Comparison of ENCODE assay signal across 9 cellular contexts in genomic region chr20:17533396-17533795, GRCh38. TPM values are rescaled to one million over a fixed set of nuclear protein-coding genes. Genes with fewer than 3 reads are reported as not detected.
DNase-seq lines count a peak whose midpoint lies in the region; TF ChIP-seq lines count a peak whose summit lies in the region.
"Had no signal": no experiment of that assay in that cellular context is flagged by ENCODE, and none has a peak within 500 bp of the region (broad histone marks: within the 10 kb centered on the region; RNA-seq: fewer than 3 reads in every experiment).

No MANE protein-coding gene starts in this region.

- H4K20me1 ChIP-seq in Loucy (ENCODE audit: insufficient read depth, low read length, poor library complexity, severe bottlenecking) = no peaks in the 10 kb centered on the region

- no peak for TF ChIP-seq EP300 in ovary (IDR thresholded peaks at IDR 0.05)
- no peak for TF ChIP-seq EP300 in esophagus muscularis mucosa (IDR thresholded peaks at IDR 0.05)

- no peak overlapping the region for H3K4me3 Mint-ChIP-seq in T-helper 2 cell treated with Interferon-gamma antibody and Interleukin-4, amounts not matched to agents 5 μg/mL and 100 μg/mL, for 36 hours
- H3K4me3 Mint-ChIP-seq in osteocyte (ENCODE audit: unreplicated experiment) = no peak overlapping the region
- H3K4me3 Mint-ChIP-seq: dendritic cell treated with granulocyte-macrophage colony-stimulating factor and Interleukin-4, amounts not matched to agents 40 ng/mL and 50 ng/mL, for 4 days had no signal

- no peaks in the 10 kb centered on the region for H3K9me3 Mint-ChIP-seq in T-helper 2 cell treated with Interferon-gamma antibody and Interleukin-4, amounts not matched to agents 5 μg/mL and 100 μg/mL, for 36 hours
- no peaks in the 10 kb centered on the region for H3K9me3 Mint-ChIP-seq in osteocyte (ENCODE audit: unreplicated experiment)
- H3K9me3 Mint-ChIP-seq: dendritic cell treated with granulocyte-macrophage colony-stimulating factor and Interleukin-4, amounts not matched to agents 40 ng/mL and 50 ng/mL, for 4 days had no signal

- no peaks in the 10 kb centered on the region for H3K36me3 Mint-ChIP-seq in T-helper 2 cell treated with Interferon-gamma antibody and Interleukin-4, amounts not matched to agents 5 μg/mL and 100 μg/mL, for 36 hours (ENCODE audit: low read depth)
- no peaks in the 10 kb centered on the region for H3K36me3 Mint-ChIP-seq in osteocyte (ENCODE audit: unreplicated experiment)

- peak overlapping the region; percentile 50 for H3K27ac ChIP-seq in iPS-20b (ENCODE audit: low read length)
- H3K27ac ChIP-seq in thyroid gland = no peak overlapping the region
- H3K27ac ChIP-seq in ovary = no peak overlapping the region
- no peak overlapping the region for H3K27ac ChIP-seq in esophagus muscularis mucosa (replicated peaks in 1 of 4)

- peak overlapping the region; percentile 10 for H3K9ac ChIP-seq in Loucy (ENCODE audit: low read depth, low read length, poor library complexity, severe bottlenecking)
- no peak overlapping the region; the same call in 1 of the 2 replicates for H3K9ac ChIP-seq in iPS-20b (ENCODE audit: low read depth, low read length)

- DNase-seq in GDM1 (lab: John Stamatoyannopoulos, UW) = peak; percentile 24
- peak; percentile 17 for DNase-seq in T-helper 2 cell treated with Interferon-gamma antibody and Interleukin-4, amounts not matched to agents 5 μg/mL and 100 μg/mL, for 36 hours (ENCODE audit: low spot score)
- DNase-seq in thyroid gland = no peak
- DNase-seq in osteocyte (ENCODE audit: extremely low spot score, unreplicated experiment) = no peak
- DNase-seq in ovary = no peak
- DNase-seq in esophagus muscularis mucosa (ENCODE audit: extremely low spot score) = no peak

- H3K27me3 Mint-ChIP-seq in T-helper 2 cell treated with Interferon-gamma antibody and Interleukin-4, amounts not matched to agents 5 μg/mL and 100 μg/mL, for 36 hours (ENCODE audit: low read depth) = peaks cover 16% of the 10 kb centered on the region
- no peaks in the 10 kb centered on the region for H3K27me3 Mint-ChIP-seq in osteocyte (ENCODE audit: unreplicated experiment)

- H3K9me3 ChIP-seq in Loucy (ENCODE audit: insufficient read depth, low read depth, low read length) (no peaks in the 10 kb centered on the region), iPS-20b (ENCODE audit: insufficient read depth, low read depth, low read length) (no peaks in the 10 kb centered on the region), thyroid gland (no peaks in the 10 kb centered on the region), ovary (no peaks in the 10 kb centered on the region), esophagus muscularis mucosa (peaks cover 0 to 5% (median 0%) of the 10 kb centered on the region in 4 donors)

- H3K27ac Mint-ChIP-seq in T-helper 2 cell treated with Interferon-gamma antibody and Interleukin-4, amounts not matched to agents 5 μg/mL and 100 μg/mL, for 36 hours = peak overlapping the region; percentile 46
- H3K27ac Mint-ChIP-seq in osteocyte (ENCODE audit: unreplicated experiment) = no peak overlapping the region
- H3K27ac Mint-ChIP-seq: dendritic cell treated with granulocyte-macrophage colony-stimulating factor and Interleukin-4, amounts not matched to agents 40 ng/mL and 50 ng/mL, for 4 days had no signal

- intact Hi-C loops in thyroid gland (cut with DNase I) = loop anchor here (5.0 kb wide), 1 partner anchor 84 kb away; no protein-coding TSS in a partner anchor
- intact Hi-C loops in ovary (cut with DNase I) = loop anchor here in 2 of 4 donors (10.0 kb wide), 2 partner anchors 361 to 461 kb away; no protein-coding TSS in a partner anchor
- intact Hi-C loops in esophagus muscularis mucosa (cut with DNase I) = no loop called here

- peak overlapping the region; percentile 33 for H3K4me2 ChIP-seq in Loucy (ENCODE audit: low read depth, low read length, poor library complexity, severe bottlenecking)

- H3K4me1 ChIP-seq in Loucy (ENCODE audit: insufficient read depth, low read length, poor library complexity, severe bottlenecking) (peaks cover 18% of the 10 kb centered on the region), iPS-20b (ENCODE audit: insufficient read depth, low read length) (peaks cover 19% of the 10 kb centered on the region), thyroid gland (peaks cover 8 to 12% of the 10 kb centered on the region in 2 donors), ovary (ENCODE audit: insufficient read depth) (peaks cover 3% of the 10 kb centered on the region), esophagus muscularis mucosa (peaks cover 0 to 49% (median 42%) of the 10 kb centered on the region in 4 donors)

- H3K9me2 ChIP-seq in Loucy (replicated peaks; ENCODE audit: low read depth, low read length) = no peaks in the 10 kb centered on the region

- H2AFZ ChIP-seq in Loucy (ENCODE audit: low read length) = peak overlapping the region; percentile 81

- TF ChIP-seq CTCF in Loucy (conservative IDR thresholded peaks at IDR 0.05; ENCODE audit: low read length) (no peak), thyroid gland (IDR thresholded peaks at IDR 0.05) (no peak), osteocyte (IDR thresholded peaks at IDR 0.05) (no peak), ovary (IDR thresholded peaks at IDR 0.05) (no peak), esophagus muscularis mucosa (IDR thresholded peaks at IDR 0.05) (no peak)

- no peaks in the 10 kb centered on the region for H3F3A ChIP-seq in Loucy (ENCODE audit: low read depth)

- H3K36me3 ChIP-seq in Loucy (ENCODE audit: insufficient read depth, low read length) (no peaks in the 10 kb centered on the region), iPS-20b (ENCODE audit: insufficient read depth, low read depth, low read length) (no peaks in the 10 kb centered on the region), thyroid gland (no peaks in the 10 kb centered on the region), ovary (no peaks in the 10 kb centered on the region), esophagus muscularis mucosa (no peaks in the 10 kb centered on the region)

- H3K27me3 ChIP-seq in Loucy (ENCODE audit: insufficient read depth, low read length, poor library complexity, severe bottlenecking) = no peaks in the 10 kb centered on the region
- H3K27me3 ChIP-seq in iPS-20b (ENCODE audit: insufficient read depth, low read length) = peaks cover 22% of the 10 kb centered on the region
- no peaks in the 10 kb centered on the region for H3K27me3 ChIP-seq in thyroid gland
- H3K27me3 ChIP-seq in ovary = no peaks in the 10 kb centered on the region
- no peaks in the 10 kb centered on the region for H3K27me3 ChIP-seq in esophagus muscularis mucosa

- H3K4me3 ChIP-seq in Loucy (ENCODE audit: low read length, poor library complexity, severe bottlenecking) = no peak overlapping the region
- H3K4me3 ChIP-seq in iPS-20b (ENCODE audit: low read length) = no peak overlapping the region
- H3K4me3 ChIP-seq in thyroid gland (replicated peaks in 1 of 3) = no peak overlapping the region
- no peak overlapping the region for H3K4me3 ChIP-seq in ovary
- H3K4me3 ChIP-seq in esophagus muscularis mucosa = no peak overlapping the region

- no peaks in the 10 kb centered on the region for H3K79me2 ChIP-seq in Loucy (ENCODE audit: insufficient read depth, low read length)

- no peak for TF ChIP-seq POLR2A in thyroid gland (IDR thresholded peaks at IDR 0.05)
- no peak for TF ChIP-seq POLR2A in ovary (IDR thresholded peaks at IDR 0.05)
- no peak for TF ChIP-seq POLR2A in esophagus muscularis mucosa (IDR thresholded peaks at IDR 0.05; ENCODE audit: low read depth)

- 37 to 57% methylated on average over 1 of the region's 1 CpG for WGBS in thyroid gland, 2 donors
- 47 to 63% (median 63%) methylated on average over 1 of the region's 1 CpG for WGBS in ovary, 3 donors
- WGBS in esophagus muscularis mucosa = 56% methylated on average over 1 of the region's 1 CpG

- H3K4me1 Mint-ChIP-seq in T-helper 2 cell treated with Interferon-gamma antibody and Interleukin-4, amounts not matched to agents 5 μg/mL and 100 μg/mL, for 36 hours (ENCODE audit: low read depth) = peaks cover 34% of the 10 kb centered on the region
- H3K4me1 Mint-ChIP-seq in osteocyte (ENCODE audit: unreplicated experiment) = peaks cover 37% of the 10 kb centered on the region

RNA-seq across cellular contexts. Expression of gene BFSP1, which starts 2.2 kb away (rescaled TPM):
- total RNA-seq in thyroid gland (1 to 10 TPM; 2.7 to 8.7 (median 4.2) TPM), osteocyte (12.6 and 13.8 TPM in 2 replicates), ovary (1 to 10 TPM in 6 of 7 donors, under 1 TPM in 1; 0.92 to 4.9 (median 1.3) TPM), esophagus muscularis mucosa (1 to 10 TPM; 2.7 to 7.3 (median 6.4) TPM)
- 1 to 10 TPM; 1.5 to 4.1 TPM for polyA plus RNA-seq in ovary

RNA-seq across cellular contexts. Expression of gene DSTN, which starts 36.5 kb away (rescaled TPM):
- total RNA-seq in thyroid gland (100 to 1,000 TPM; 504 to 681 (median 560) TPM), osteocyte (676 and 684 TPM in 2 replicates), ovary (100 to 1,000 TPM; 162 to 429 (median 299) TPM), esophagus muscularis mucosa (1,000 to 10,000 TPM; 2,370 to 3,630 (median 3,339) TPM)
- polyA plus RNA-seq in ovary = 1,000 to 10,000 TPM in 1 of 2 donors, 100 to 1,000 TPM in 1; 404 to 1,033 TPM

Comparison
In these comparisons a context has a peak if more than half of its experiments do, and no peak if none do; other contexts are left out.
1. DNase-seq: peak in GDM1 (single experiment) and T-helper 2 cell treated with Interferon-gamma antibody and Interleukin-4, amounts not matched to agents 5 μg/mL and 100 μg/mL, for 36 hours (single experiment); none in thyroid gland (0 of 2), osteocyte (single experiment), ovary (0 of 5) and esophagus muscularis mucosa (single experiment).